8 cellular contexts compared by ENCODE assay signal in the genomic region with DNA sequence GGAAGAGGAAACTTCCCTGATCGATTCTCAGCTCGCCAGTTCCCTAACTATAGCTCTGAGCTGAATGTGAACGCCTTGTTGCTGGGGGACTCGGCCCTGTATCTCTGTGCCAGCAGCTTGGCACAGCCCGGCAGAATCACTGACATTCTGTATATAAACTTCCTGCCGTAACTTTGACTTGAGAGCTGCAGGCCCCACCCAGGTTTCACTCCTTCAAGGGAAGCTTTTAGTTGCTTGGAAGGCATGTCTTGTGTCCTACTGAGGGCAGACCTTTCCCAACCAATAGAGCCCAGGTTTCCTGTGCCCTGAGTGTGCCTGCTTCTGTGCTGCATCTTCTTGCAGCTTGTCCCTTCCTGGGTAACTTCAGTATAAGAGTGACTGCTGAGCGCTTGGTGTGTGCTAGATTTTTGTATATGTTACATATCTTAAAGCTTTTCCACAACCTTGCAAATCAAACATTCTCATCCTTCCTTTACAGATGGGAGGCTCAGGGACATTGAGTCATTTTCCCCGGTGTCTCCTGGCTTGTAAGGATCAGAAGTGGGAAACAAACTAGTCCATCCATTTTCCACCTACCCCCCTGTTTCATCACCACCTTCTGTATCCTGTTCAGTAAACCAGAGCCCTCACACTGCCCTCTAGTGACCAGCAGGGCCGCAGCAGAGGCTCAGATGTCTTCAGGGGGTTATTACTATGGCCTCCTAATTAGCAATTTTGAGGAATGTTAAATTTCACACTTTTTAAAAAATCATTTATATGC.
DNase-seq lines count a peak whose midpoint lies in the region; ATAC-seq and TF ChIP-seq lines count a peak whose summit lies in the region.

No MANE protein-coding gene starts in this region.

- DNase-seq in GDM1 (lab: John Stamatoyannopoulos, UW) (peak; percentile 48), LHCN-M2 (ENCODE audit: low read depth) (peak; percentile 59), dermis blood vessel endothelial cell (peak; percentile 71), mucosa of descending colon (peak in 2 of 3 donors; percentile 65 to 77), transverse colon (peak; percentile 69), dedifferentiated amniotic fluid mesenchymal stem cell (ENCODE audit: extremely low spot score) (no peak)
- peak; percentile 31 for DNase-seq in activated CD4-positive, alpha-beta T cell treated with anti-CD3 and anti-CD28 coated beads for 1 hour

- 32 to 33% methylated on average over 4 to 9 of the region's 9 CpGs for WGBS in transverse colon (ENCODE audit: low coverage in 1 of 2), 2 donors

- no peak overlapping the region for H3K4me3 ChIP-seq in mucosa of descending colon
- H3K4me3 ChIP-seq in transverse colon, result no peak overlapping the region

- ATAC-seq in GM21526 (IDR thresholded peaks at IDR 0.05; ENCODE audit: low FRiP score, unreplicated experiment), result peak; percentile 44
- ATAC-seq in mucosa of descending colon, result peak; percentile 83

- in situ Hi-C loops in transverse colon (cut with MboI; ENCODE audit: low pct_ligation_motif_present in 1 of 4, low pct_unique_long_range_greater_than_20kb in 1 of 4, low sequenced_read_pairs in 3 of 4), result no loop called here

- TF ChIP-seq EP300 in transverse colon (IDR thresholded peaks at IDR 0.05; ENCODE audit: low read depth), result no peak

- TF ChIP-seq POLR2A in transverse colon (IDR thresholded peaks at IDR 0.05), result no peak

- TF ChIP-seq CTCF in mucosa of descending colon (IDR thresholded peaks at IDR 0.05) (peak; percentile 62), transverse colon (IDR thresholded peaks at IDR 0.05) (peak; percentile 53 to 68 (median 68))

- peak overlapping the region in 1 of 4 donors; percentile 35 for H3K27ac ChIP-seq in transverse colon

- no peaks in the 10 kb centered on the region for H3K27me3 ChIP-seq in transverse colon

- intact Hi-C loops in mucosa of descending colon (cut with DNase I, micrococcal nuclease) (no loop called here), transverse colon (cut with DNase I; ENCODE audit: low total_unique reads) (no loop called here)

- H3K4me1 ChIP-seq in mucosa of descending colon (ENCODE audit: low read depth), result peaks cover 4% of the 10 kb centered on the region
- H3K4me1 ChIP-seq in transverse colon, result peaks cover 0 to 11% (median 8%) of the 10 kb centered on the region in 4 donors

- no peaks in the 10 kb centered on the region for H3K36me3 ChIP-seq in mucosa of descending colon (ENCODE audit: low read depth)
- no peaks in the 10 kb centered on the region for H3K36me3 ChIP-seq in transverse colon

- H3K9me3 ChIP-seq in mucosa of descending colon, result no peaks in the 10 kb centered on the region
- H3K9me3 ChIP-seq in transverse colon, result no peaks in the 10 kb centered on the region
